Comparison of ENCODE assay signal across 1 cellular context in genomic region chr1:156118175-156118868, GRCh38.
TF ChIP-seq lines count a peak whose summit lies in the region.

No MANE protein-coding gene starts in this region.

TF ChIP-seq in K562, 482 proteins besides CTCF, POLR2A, EP300 and RAD21 (continues in another document):
- no peak for TF ChIP-seq NFATC3 (IDR thresholded peaks at IDR 0.05)
- 0 out of 2 replicates have a peak, but pooled peaks have one; percentile 27 for TF ChIP-seq GATAD2A (IDR thresholded peaks at IDR 0.05)
- no peak for TF ChIP-seq TRIM28 (IDR thresholded peaks at IDR 0.05)
- TF ChIP-seq ZBTB33 (CRISPR knock-in tag; IDR thresholded peaks at IDR 0.05), result no peak
- TF ChIP-seq ELK3 (CRISPR knock-in tag; IDR thresholded peaks at IDR 0.05), result no peak
- no peak for TF ChIP-seq SMARCC2 (IDR thresholded peaks at IDR 0.05; ENCODE audit: low read depth)
- peak; percentile 66 for TF ChIP-seq HMBOX1 (IDR thresholded peaks at IDR 0.05)
- no peak for TF ChIP-seq ZNF77 (CRISPR knock-in tag; IDR thresholded peaks at IDR 0.05)
- TF ChIP-seq SNIP1 (IDR thresholded peaks at IDR 0.05; ENCODE audit: low read depth), result no peak
- no peak for TF ChIP-seq MIER1 (IDR thresholded peaks at IDR 0.05; ENCODE audit: low read depth)
- TF ChIP-seq ZNF75A (CRISPR knock-in tag; IDR thresholded peaks at IDR 0.05), result no peak
- no peak for TF ChIP-seq PCBP1 (IDR thresholded peaks at IDR 0.05; ENCODE audit: low read depth, low read length, poor library complexity, severe bottlenecking)
- TF ChIP-seq SNAPC5 (CRISPR knock-in tag; IDR thresholded peaks at IDR 0.05), result no peak
- no peak for TF ChIP-seq KDM2B (CRISPR knock-in tag; IDR thresholded peaks at IDR 0.05)
- TF ChIP-seq, protein P1, sequence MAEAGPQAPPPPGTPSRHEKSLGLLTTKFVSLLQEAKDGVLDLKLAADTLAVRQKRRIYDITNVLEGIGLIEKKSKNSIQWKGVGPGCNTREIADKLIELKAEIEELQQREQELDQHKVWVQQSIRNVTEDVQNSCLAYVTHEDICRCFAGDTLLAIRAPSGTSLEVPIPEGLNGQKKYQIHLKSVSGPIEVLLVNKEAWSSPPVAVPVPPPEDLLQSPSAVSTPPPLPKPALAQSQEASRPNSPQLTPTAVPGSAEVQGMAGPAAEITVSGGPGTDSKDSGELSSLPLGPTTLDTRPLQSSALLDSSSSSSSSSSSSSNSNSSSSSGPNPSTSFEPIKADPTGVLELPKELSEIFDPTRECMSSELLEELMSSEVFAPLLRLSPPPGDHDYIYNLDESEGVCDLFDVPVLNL (CRISPR knock-in tag; IDR thresholded peaks at IDR 0.05; ENCODE audit: low read depth), result no peak
- TF ChIP-seq NFXL1 (CRISPR knock-in tag; IDR thresholded peaks at IDR 0.05), result no peak
- no peak for TF ChIP-seq TEAD1 (CRISPR knock-in tag; IDR thresholded peaks at IDR 0.05)
- no peak for TF ChIP-seq ARID2 (IDR thresholded peaks at IDR 0.05)
- TF ChIP-seq, protein P2, sequence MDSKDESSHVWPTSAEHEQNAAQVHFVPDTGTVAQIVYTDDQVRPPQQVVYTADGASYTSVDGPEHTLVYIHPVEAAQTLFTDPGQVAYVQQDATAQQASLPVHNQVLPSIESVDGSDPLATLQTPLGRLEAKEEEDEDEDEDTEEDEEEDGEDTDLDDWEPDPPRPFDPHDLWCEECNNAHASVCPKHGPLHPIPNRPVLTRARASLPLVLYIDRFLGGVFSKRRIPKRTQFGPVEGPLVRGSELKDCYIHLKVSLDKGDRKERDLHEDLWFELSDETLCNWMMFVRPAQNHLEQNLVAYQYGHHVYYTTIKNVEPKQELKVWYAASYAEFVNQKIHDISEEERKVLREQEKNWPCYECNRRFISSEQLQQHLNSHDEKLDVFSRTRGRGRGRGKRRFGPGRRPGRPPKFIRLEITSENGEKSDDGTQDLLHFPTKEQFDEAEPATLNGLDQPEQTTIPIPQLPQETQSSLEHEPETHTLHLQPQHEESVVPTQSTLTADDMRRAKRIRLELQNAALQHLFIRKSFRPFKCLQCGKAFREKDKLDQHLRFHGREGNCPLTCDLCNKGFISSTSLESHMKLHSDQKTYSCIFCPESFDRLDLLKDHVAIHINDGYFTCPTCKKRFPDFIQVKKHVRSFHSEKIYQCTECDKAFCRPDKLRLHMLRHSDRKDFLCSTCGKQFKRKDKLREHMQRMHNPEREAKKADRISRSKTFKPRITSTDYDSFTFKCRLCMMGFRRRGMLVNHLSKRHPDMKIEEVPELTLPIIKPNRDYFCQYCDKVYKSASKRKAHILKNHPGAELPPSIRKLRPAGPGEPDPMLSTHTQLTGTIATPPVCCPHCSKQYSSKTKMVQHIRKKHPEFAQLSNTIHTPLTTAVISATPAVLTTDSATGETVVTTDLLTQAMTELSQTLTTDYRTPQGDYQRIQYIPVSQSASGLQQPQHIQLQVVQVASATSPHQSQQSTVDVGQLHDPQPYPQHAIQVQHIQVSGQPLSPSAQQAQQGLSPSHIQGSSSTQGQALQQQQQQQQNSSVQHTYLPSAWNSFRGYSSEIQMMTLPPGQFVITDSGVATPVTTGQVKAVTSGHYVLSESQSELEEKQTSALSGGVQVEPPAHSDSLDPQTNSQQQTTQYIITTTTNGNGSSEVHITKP (IDR thresholded peaks at IDR 0.05; ENCODE audit: partially characterized antibody), result peak; percentile 50
- TF ChIP-seq ZNF407 (IDR thresholded peaks at IDR 0.05; ENCODE audit: low read depth), result no peak
- no peak for TF ChIP-seq ZNF146 (CRISPR knock-in tag; IDR thresholded peaks at IDR 0.05; ENCODE audit: unreplicated experiment)
- TF ChIP-seq HCFC1 (IDR thresholded peaks at IDR 0.05; ENCODE audit: low read depth, low read length), result no peak
- no peak for TF ChIP-seq HDAC6 (IDR thresholded peaks at IDR 0.05; ENCODE audit: low read depth, low read length)
- no peak for TF ChIP-seq MYC (IDR thresholded peaks at IDR 0.05; ENCODE audit: low read depth, low read length)
- no peak for TF ChIP-seq MYC (CRISPR knock-in tag; IDR thresholded peaks at IDR 0.05; ENCODE audit: borderline replicate concordance, low read depth)
- peak in 1 of 2 experiments; percentile 34; a peak in 1 of 4 replicates for TF ChIP-seq NRF1 (conservative IDR thresholded peaks at IDR 0.05 in 1 of 2, IDR thresholded peaks at IDR 0.05 in 1 of 2)
- no peak for TF ChIP-seq U2AF2 (optimal IDR thresholded peaks at IDR 0.05; ENCODE audit: low read depth, low read length)
- TF ChIP-seq, protein P3, sequence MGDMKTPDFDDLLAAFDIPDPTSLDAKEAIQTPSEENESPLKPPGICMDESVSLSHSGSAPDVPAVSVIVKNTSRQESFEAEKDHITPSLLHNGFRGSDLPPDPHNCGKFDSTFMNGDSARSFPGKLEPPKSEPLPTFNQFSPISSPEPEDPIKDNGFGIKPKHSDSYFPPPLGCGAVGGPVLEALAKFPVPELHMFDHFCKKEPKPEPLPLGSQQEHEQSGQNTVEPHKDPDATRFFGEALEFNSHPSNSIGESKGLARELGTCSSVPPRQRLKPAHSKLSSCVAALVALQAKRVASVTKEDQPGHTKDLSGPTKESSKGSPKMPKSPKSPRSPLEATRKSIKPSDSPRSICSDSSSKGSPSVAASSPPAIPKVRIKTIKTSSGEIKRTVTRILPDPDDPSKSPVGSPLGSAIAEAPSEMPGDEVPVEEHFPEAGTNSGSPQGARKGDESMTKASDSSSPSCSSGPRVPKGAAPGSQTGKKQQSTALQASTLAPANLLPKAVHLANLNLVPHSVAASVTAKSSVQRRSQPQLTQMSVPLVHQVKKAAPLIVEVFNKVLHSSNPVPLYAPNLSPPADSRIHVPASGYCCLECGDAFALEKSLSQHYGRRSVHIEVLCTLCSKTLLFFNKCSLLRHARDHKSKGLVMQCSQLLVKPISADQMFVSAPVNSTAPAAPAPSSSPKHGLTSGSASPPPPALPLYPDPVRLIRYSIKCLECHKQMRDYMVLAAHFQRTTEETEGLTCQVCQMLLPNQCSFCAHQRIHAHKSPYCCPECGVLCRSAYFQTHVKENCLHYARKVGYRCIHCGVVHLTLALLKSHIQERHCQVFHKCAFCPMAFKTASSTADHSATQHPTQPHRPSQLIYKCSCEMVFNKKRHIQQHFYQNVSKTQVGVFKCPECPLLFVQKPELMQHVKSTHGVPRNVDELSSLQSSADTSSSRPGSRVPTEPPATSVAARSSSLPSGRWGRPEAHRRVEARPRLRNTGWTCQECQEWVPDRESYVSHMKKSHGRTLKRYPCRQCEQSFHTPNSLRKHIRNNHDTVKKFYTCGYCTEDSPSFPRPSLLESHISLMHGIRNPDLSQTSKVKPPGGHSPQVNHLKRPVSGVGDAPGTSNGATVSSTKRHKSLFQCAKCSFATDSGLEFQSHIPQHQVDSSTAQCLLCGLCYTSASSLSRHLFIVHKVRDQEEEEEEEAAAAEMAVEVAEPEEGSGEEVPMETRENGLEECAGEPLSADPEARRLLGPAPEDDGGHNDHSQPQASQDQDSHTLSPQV (IDR thresholded peaks at IDR 0.05), result peak; percentile 25; the same call in 1 of the 2 replicates
- TF ChIP-seq, protein P4, sequence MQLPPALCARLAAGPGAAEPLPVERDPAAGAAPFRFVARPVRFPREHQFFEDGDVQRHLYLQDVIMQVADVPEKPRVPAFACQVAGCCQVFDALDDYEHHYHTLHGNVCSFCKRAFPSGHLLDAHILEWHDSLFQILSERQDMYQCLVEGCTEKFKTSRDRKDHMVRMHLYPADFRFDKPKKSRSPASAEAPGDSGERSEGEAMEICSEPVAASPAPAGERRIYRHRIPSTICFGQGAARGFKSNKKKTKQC (CRISPR knock-in tag; IDR thresholded peaks at IDR 0.05), result no peak
- TF ChIP-seq ZNF395 (CRISPR knock-in tag; IDR thresholded peaks at IDR 0.05), result no peak
- no peak for TF ChIP-seq RBM14 (IDR thresholded peaks at IDR 0.05; ENCODE audit: borderline replicate concordance, insufficient read depth, low read depth, low read length)
- no peak for TF ChIP-seq SOX6 (IDR thresholded peaks at IDR 0.05)
- TF ChIP-seq ATF7 (IDR thresholded peaks at IDR 0.05), result no peak
